In the genomic region with DNA sequence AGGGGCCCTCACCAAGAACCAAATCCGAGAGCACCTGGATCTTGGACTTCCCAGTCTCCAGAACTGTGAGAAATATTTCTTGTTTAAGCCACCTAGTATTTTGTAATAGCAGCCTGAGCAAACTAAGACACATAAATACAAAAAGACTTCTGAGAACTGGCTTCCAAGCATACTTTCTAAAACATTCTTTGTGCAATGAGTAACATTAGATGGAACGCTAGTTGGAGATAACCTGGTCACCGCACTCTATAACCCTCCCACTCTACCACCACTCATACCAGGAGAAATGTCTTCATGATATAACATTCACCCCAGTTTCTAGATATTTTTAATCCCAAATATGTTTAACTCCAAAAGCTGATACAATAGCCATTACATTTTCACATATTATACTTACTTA, we compare ENCODE assay signal across 18 cellular contexts.
DNase-seq lines count a peak whose midpoint lies in the region; ATAC-seq, FAIRE-seq and TF ChIP-seq lines count a peak whose summit lies in the region.
"Had no signal": no experiment of that assay in that cellular context is flagged by ENCODE, and none has a peak within 500 bp of the region (broad histone marks: within the 10 kb centered on the region; RNA-seq: fewer than 3 reads in every experiment).

No MANE protein-coding gene starts in this region.

- H3K27me3 Mint-ChIP-seq in HFFc6 (ENCODE audit: insufficient read depth) (no peaks in the 10 kb centered on the region), astrocyte (ENCODE audit: low read depth, unreplicated experiment) (no peaks in the 10 kb centered on the region)
- H3K27me3 Mint-ChIP-seq: B cell; CD4-positive, alpha-beta memory T cell had no signal

- H3K9ac ChIP-seq in astrocyte (ENCODE audit: low read length) = no peak overlapping the region

- H3K27ac ChIP-seq in astrocyte (ENCODE audit: low read depth, low read length) = peak overlapping the region; percentile 45
- no peak overlapping the region for H3K27ac ChIP-seq in adrenal gland
- H3K27ac ChIP-seq: A549 had no signal

- DNase-seq in AG10803 (ENCODE audit: low read depth) (peak; percentile 37), HFFc6 (peak; percentile 53), astrocyte (ENCODE audit: low read depth) (peak; percentile 75), iris pigment epithelial cell (ENCODE audit: low read depth) (peak; percentile 81), adrenal gland (no peak), hepatic stellate cell (ENCODE audit: low spot score) (no peak)
- no peak for DNase-seq in activated CD4-positive, alpha-beta T cell treated with anti-CD3 and anti-CD28 coated beads, Interleukin-2, amount 50 U/mL, for 4 hours
- DNase-seq: CD4-positive, alpha-beta memory T cell; DMS79 treated with DMSO at 0.1 percent for 48 hours; NCI-H446; NCI-H774; SHP77 had no signal

- H3K9me3 ChIP-seq in astrocyte (ENCODE audit: insufficient read depth, low read depth, low read length) = no peaks in the 10 kb centered on the region
- H3K9me3 ChIP-seq in adrenal gland (replicated peaks in 1 of 3) = no peaks in the 10 kb centered on the region
- H3K9me3 ChIP-seq: A549, HAP-1 had no signal

- H3K36me3 Mint-ChIP-seq in HFFc6 (ENCODE audit: low read depth) (peaks cover 20% of the 10 kb centered on the region), astrocyte (ENCODE audit: low read depth, unreplicated experiment) (peaks cover 4% of the 10 kb centered on the region)
- H3K36me3 Mint-ChIP-seq: CD4-positive, alpha-beta memory T cell had no signal

- H3K79me2 ChIP-seq in astrocyte (ENCODE audit: insufficient read depth, low read length) = no peaks in the 10 kb centered on the region

- H3K4me1 Mint-ChIP-seq in HFFc6 (ENCODE audit: low read depth) (peaks cover 43% of the 10 kb centered on the region), astrocyte (ENCODE audit: low read depth, unreplicated experiment) (peaks cover 34% of the 10 kb centered on the region)
- H3K4me1 Mint-ChIP-seq: B cell had no signal

- H3K4me2 ChIP-seq in astrocyte (ENCODE audit: low read length) = peak overlapping the region; percentile 14
- H3K4me2 ChIP-seq: A549 had no signal

- no peak for ATAC-seq in esophagus mucosa
- ATAC-seq: A549 had no signal

- no peaks in the 10 kb centered on the region for H4K20me1 ChIP-seq in astrocyte (ENCODE audit: insufficient read depth, low read length)

- H3K27me3 ChIP-seq in astrocyte (ENCODE audit: insufficient read depth, low read length) = no peaks in the 10 kb centered on the region
- no peaks in the 10 kb centered on the region for H3K27me3 ChIP-seq in adrenal gland

- WGBS in adrenal gland, 4 donors = 65% methylated on average over 3 of the region's 3 CpGs

- H3K27ac Mint-ChIP-seq in HFFc6 (peak overlapping the region; percentile 68), astrocyte (ENCODE audit: unreplicated experiment) (peak overlapping the region; percentile 20)
- H3K27ac Mint-ChIP-seq: B cell; CD4-positive, alpha-beta memory T cell had no signal

- H3K36me3 ChIP-seq in astrocyte (ENCODE audit: insufficient read depth, low read length) (peaks cover 6% of the 10 kb centered on the region), adrenal gland (replicated peaks in 1 of 2) (no peaks in the 10 kb centered on the region)
- H3K36me3 ChIP-seq: HAP-1 had no signal

- H3K4me3 ChIP-seq in AG10803 (ENCODE audit: low read length) (no peak overlapping the region), astrocyte (ENCODE audit: insufficient read depth, low read depth, low read length) (no peak overlapping the region), adrenal gland (no peak overlapping the region)
- H3K4me3 ChIP-seq: A549, HAP-1 had no signal

- FAIRE-seq in astrocyte (lab: Jason Lieb, UNC) = no peak
- FAIRE-seq: D721Med, RCC 7860 had no signal

- H3K4me1 ChIP-seq in astrocyte (ENCODE audit: insufficient read depth, low read length) (peaks cover 14% of the 10 kb centered on the region), adrenal gland (replicated peaks in 1 of 2) (no peaks in the 10 kb centered on the region)
- H3K4me1 ChIP-seq: A549 had no signal

- TF ChIP-seq CTCF in AG10803 (conservative IDR thresholded peaks at IDR 0.05; ENCODE audit: low read length) (no peak), HFFc6 (IDR thresholded peaks at IDR 0.05) (no peak), astrocyte (IDR thresholded peaks at IDR 0.05; ENCODE audit: insufficient read depth, low read depth, low read length) (no peak), adrenal gland (IDR thresholded peaks at IDR 0.05) (no peak)

- H2AFZ ChIP-seq in astrocyte (ENCODE audit: low read depth, low read length) = no peak overlapping the region

- intact Hi-C loops in adrenal gland (cut with DNase I) = no loop called here

- TF ChIP-seq POLR2A in adrenal gland (IDR thresholded peaks at IDR 0.05) = no peak

- H3K9me3 Mint-ChIP-seq in HFFc6 (no peaks in the 10 kb centered on the region), astrocyte (ENCODE audit: unreplicated experiment) (no peaks in the 10 kb centered on the region)

- H3K4me3 Mint-ChIP-seq in HFFc6 (no peak overlapping the region), astrocyte (ENCODE audit: unreplicated experiment) (no peak overlapping the region)
- H3K4me3 Mint-ChIP-seq: B cell had no signal

Comparison
In these comparisons a context has a peak if more than half of its experiments do, and no peak if none do; other contexts are left out.
1. DNase-seq: peak in AG10803 (single experiment), HFFc6 (single experiment), astrocyte (single experiment) and iris pigment epithelial cell (single experiment); none in adrenal gland (0 of 7), hepatic stellate cell (single experiment) and activated CD4-positive, alpha-beta T cell treated with anti-CD3 and anti-CD28 coated beads, Interleukin-2, amount 50 U/mL, for 4 hours (0 of 2).